ENCODE assay signal across 22 cellular contexts in genomic region chr7:151717918-151718317, GRCh38.
DNase-seq lines count a peak whose midpoint lies in the region; ATAC-seq and TF ChIP-seq lines count a peak whose summit lies in the region.
"Had no signal": no experiment of that assay in that cellular context is flagged by ENCODE, and none has a peak within 500 bp of the region (broad histone marks: within the 10 kb centered on the region; RNA-seq: fewer than 3 reads in every experiment).

No MANE protein-coding gene starts in this region.

- intact Hi-C loops in CD14-positive monocyte (cut with micrococcal nuclease), result no loop called here
- intact Hi-C loops in Panc1 (cut with micrococcal nuclease; ENCODE audit: unreplicated experiment), result no loop called here
- intact Hi-C loops in right cardiac atrium (cut with DNase I), result no loop called here
- intact Hi-C loops in CD4-positive, alpha-beta T cell (cut with DNase I, micrococcal nuclease), result loop anchor here in 1 of 2 experiments (10.0 kb wide), 1 partner anchor 57 kb away; no protein-coding TSS in a partner anchor

- peaks cover 0 to under 1% (median 0%) of the 10 kb centered on the region in 3 donors for H3K27me3 Mint-ChIP-seq in CD14-positive monocyte (ENCODE audit: low read depth in 3 of 3)
- no peaks in the 10 kb centered on the region for H3K27me3 Mint-ChIP-seq in CD4-positive, alpha-beta T cell

- H3K79me2 ChIP-seq in osteoblast (ENCODE audit: insufficient read depth, low read length), result no peaks in the 10 kb centered on the region

- ATAC-seq in Panc1 (no peak), right cardiac atrium (no peak)
- ATAC-seq in CD4-positive, alpha-beta T cell (ENCODE audit: poor library complexity), result no peak

- no peak overlapping the region for H2AFZ ChIP-seq in osteoblast (ENCODE audit: low read length)

- peaks cover 31 to 60% of the 10 kb centered on the region in 2 donors for H3K36me3 Mint-ChIP-seq in CD14-positive monocyte
- peaks cover 11% of the 10 kb centered on the region for H3K36me3 Mint-ChIP-seq in CD4-positive, alpha-beta T cell (ENCODE audit: low read depth)

- POLR2A ChIA-PET in Panc1 (lab: Charles Lee), result interaction anchor here (0.6 kb wide), 1 partner anchor 319 kb away, joined by 9 read pairs; no protein-coding TSS in a partner anchor
- POLR2A ChIA-PET in CD4-positive, alpha-beta T cell (lab: Charles Lee), result interaction anchor here (1.1 kb wide), 1 partner anchor 34 kb away, joined by 5 read pairs; no protein-coding TSS in a partner anchor

- peaks cover 6% of the 10 kb centered on the region for H3K4me1 Mint-ChIP-seq in CD14-positive monocyte
- no peaks in the 10 kb centered on the region for H3K4me1 Mint-ChIP-seq in CD4-positive, alpha-beta T cell (ENCODE audit: low read depth)

- H3K9me3 Mint-ChIP-seq in CD14-positive monocyte, result peaks cover 0 to 2% (median 0%) of the 10 kb centered on the region in 7 donors
- H3K9me3 Mint-ChIP-seq in CD4-positive, alpha-beta T cell, result no peaks in the 10 kb centered on the region

- no peak for TF ChIP-seq CTCF in CD14-positive monocyte (IDR thresholded peaks at IDR 0.05)
- no peak for TF ChIP-seq CTCF in Panc1 (IDR thresholded peaks at IDR 0.05)
- no peak for TF ChIP-seq CTCF in osteoblast (IDR thresholded peaks at IDR 0.05; ENCODE audit: extremely low read depth, low read depth, low read length)
- no peak for TF ChIP-seq CTCF in CD4-positive, alpha-beta T cell (IDR thresholded peaks at IDR 0.05)

- no peaks in the 10 kb centered on the region for H3K36me3 ChIP-seq in Panc1 (ENCODE audit: control insufficient read depth, insufficient read depth, low read length)
- H3K36me3 ChIP-seq in osteoblast (ENCODE audit: insufficient read depth, low read length), result no peaks in the 10 kb centered on the region

- H3K4me1 ChIP-seq in Panc1 (ENCODE audit: control insufficient read depth, insufficient read depth, low read length) (peaks cover 29% of the 10 kb centered on the region), right cardiac atrium (ENCODE audit: control insufficient read depth, insufficient read depth, low read length) (peaks cover 3% of the 10 kb centered on the region), osteoblast (ENCODE audit: insufficient read depth, low read length) (no peaks in the 10 kb centered on the region)

- H3K27ac ChIP-seq in Panc1 (ENCODE audit: low read length) (0 out of 2 replicates have a peak overlapping the region, but pooled peaks have one; percentile 17), right cardiac atrium (ENCODE audit: low read length) (peak overlapping the region; percentile 65), osteoblast (ENCODE audit: low read depth, low read length) (no peak overlapping the region)
- no peak overlapping the region for H3K27ac ChIP-seq in CD4-positive, alpha-beta T cell (ENCODE audit: low read depth, low read length)
- H3K27ac ChIP-seq: HL-60 had no signal

- BruUV-seq in Panc1 (replicated peaks; lab: Mats Ljungman, UMichigan), result no TSS peak

- H3K4me3 ChIP-seq in Panc1 (ENCODE audit: low read depth in 2 of 2, low read length in 2 of 2) (no peak overlapping the region), right cardiac atrium (ENCODE audit: low read length) (no peak overlapping the region), osteoblast (ENCODE audit: insufficient read depth, low read length) (no peak overlapping the region)

- CTCF ChIA-PET in Panc1 (lab: Charles Lee), result no interaction called here
- CTCF ChIA-PET in CD4-positive, alpha-beta T cell (lab: Charles Lee), result no interaction called here

- H3K27ac Mint-ChIP-seq in CD14-positive monocyte, result peak overlapping the region in 4 of 7 donors; percentile 21 to 82 (median 70)
- no peak overlapping the region for H3K27ac Mint-ChIP-seq in CD4-positive, alpha-beta T cell
- H3K27ac Mint-ChIP-seq: H9 had no signal

- H3K27me3 ChIP-seq in Panc1 (ENCODE audit: control insufficient read depth, insufficient read depth, low read length) (no peaks in the 10 kb centered on the region), right cardiac atrium (ENCODE audit: control insufficient read depth, insufficient read depth) (no peaks in the 10 kb centered on the region), osteoblast (ENCODE audit: insufficient read depth, low read length) (no peaks in the 10 kb centered on the region)
- H3K27me3 ChIP-seq in CD4-positive, alpha-beta T cell (ENCODE audit: control insufficient read depth, insufficient read depth, low read length), result no peaks in the 10 kb centered on the region

- DNase-seq in CD14-positive monocyte (ENCODE audit: low spot score) (no peak), Panc1 (ENCODE audit: low read depth, low spot score) (no peak), right cardiac atrium (no peak), osteoblast (ENCODE audit: insufficient read length, low spot score, missing footprints) (peak; percentile 78), iPS-NIHi11 (ENCODE audit: low spot score) (no peak)
- DNase-seq in CD4-positive, alpha-beta T cell, result no peak
- no peak for DNase-seq in stimulated activated CD4-positive, alpha-beta T cell treated with anti-CD3 and anti-CD28 coated beads, Interleukin-1b, Interleukin-23, amount 100 ng/mL, for 48 hours
- DNase-seq: ACHN, COR-L47, DMS 273 treated with DMSO at 0.1 percent for 48 hours, DND-41, GDM1, H9, IMR-90, NCI-H1417 treated with DMSO at 0.1 percent for 48 hours, NCI-H1930, NCI-H226, NCI-H524, NCI-H82, OCI-M1, RPMI8226 had no signal

- H3K4me2 ChIP-seq in osteoblast (ENCODE audit: insufficient read depth, low read length), result no peak overlapping the region

- no peak overlapping the region for H3K4me3 Mint-ChIP-seq in CD14-positive monocyte
- H3K4me3 Mint-ChIP-seq in CD4-positive, alpha-beta T cell, result no peak overlapping the region
- H3K4me3 Mint-ChIP-seq: H9 had no signal

- H3K9me3 ChIP-seq in Panc1 (ENCODE audit: control insufficient read depth, insufficient read depth, low read depth, low read length) (no peaks in the 10 kb centered on the region), right cardiac atrium (ENCODE audit: control insufficient read depth, low read length) (no peaks in the 10 kb centered on the region), osteoblast (ENCODE audit: low read depth, low read length) (no peaks in the 10 kb centered on the region)
- H3K9me3 ChIP-seq in CD4-positive, alpha-beta T cell (ENCODE audit: control insufficient read depth, low read length), result no peaks in the 10 kb centered on the region

- WGBS in right cardiac atrium, result 76% methylated on average over 6 of the region's 6 CpGs

- H4K20me1 ChIP-seq in osteoblast (ENCODE audit: insufficient read depth, low read length), result no peaks in the 10 kb centered on the region

- in situ Hi-C loops in Panc1 (cut with HindIII; ENCODE audit: low pct_unique_long_range_greater_than_20kb, low sequenced_read_pairs), result no loop called here

Comparison
In these comparisons a context has a peak if more than half of its experiments do, and no peak if none do; other contexts are left out.
1. H3K27ac ChIP-seq: peak in Panc1 (single experiment) and right cardiac atrium (single experiment); none in osteoblast (single experiment) and CD4-positive, alpha-beta T cell (single experiment).